ENCODE assay signal across 8 cellular contexts in genomic region chr3:12187448-12188327, GRCh38. TPM values are rescaled to one million over a fixed set of nuclear protein-coding genes. Genes with fewer than 3 reads are reported as not detected.
A peak's percentile ranks its signal among the peaks of the same experiment; 100 is the strongest.
DNase-seq lines count a peak whose midpoint lies in the region; ATAC-seq and TF ChIP-seq lines count a peak whose summit lies in the region.

No MANE protein-coding gene starts in this region.

- no peaks in the 10 kb centered on the region for H3K9me2 ChIP-seq in HCT116 (ENCODE audit: insufficient read depth)

- CTCF ChIA-PET in HCT116 (lab: Charles Lee), result interaction anchor here (0.8 to 1.0 kb wide), 4 partner anchors 9 to 292 kb away, joined by 3 to 5 read pairs (median 4); no protein-coding TSS in a partner anchor

- H3K4me3 ChIP-seq in GM12865 (ENCODE audit: low read depth, low read length) (no peak overlapping the region), HCT116 (replicated peaks in 1 of 2; ENCODE audit: low read depth in 1 of 2, low read length in 2 of 2) (no peak overlapping the region), ascending aorta (peak overlapping the region in 1 of 2 donors; percentile 4), lung (no peak overlapping the region)

- no TSS peak for BruUV-seq in HCT116 (replicated peaks; lab: Mats Ljungman, UMichigan)

- ATAC-seq in HCT116, result peak; percentile 57
- peak; percentile 63 for ATAC-seq in lung (ENCODE audit: insufficient read depth, low FRiP score)
- peak; percentile 94 for ATAC-seq in stimulated activated naive CD8-positive, alpha-beta T cell treated with anti-CD3 and anti-CD28 coated beads, Interleukin-15, Interleukin-2, amounts not matched to agents 100 U/mL and 50 U/mL, for 24 hours

- H3K27ac ChIP-seq in HCT116 (ENCODE audit: low read depth, low read length), result peak overlapping the region; percentile 29; the same call in 1 of the 2 replicates
- H3K27ac ChIP-seq in ascending aorta, result peak overlapping the region; percentile 84 to 90
- peak overlapping the region in 1 of 2 donors; percentile 59 for H3K27ac ChIP-seq in lung (ENCODE audit: low read depth in 1 of 2, low read length in 1 of 2)

- no peak for TF ChIP-seq CTCF in GM12865 (IDR thresholded peaks at IDR 0.05; ENCODE audit: insufficient read depth, low read depth, low read length, missing control alignments)
- no peak for TF ChIP-seq CTCF in HCT116 (IDR thresholded peaks at IDR 0.05 in 2 of 3, conservative IDR thresholded peaks at IDR 0.05 in 1 of 3; ENCODE audit: borderline replicate concordance in 1 of 3, insufficient read depth in 1 of 3, low read depth in 2 of 3, low read length in 2 of 3)
- TF ChIP-seq CTCF in ascending aorta (IDR thresholded peaks at IDR 0.05), result no peak
- no peak for TF ChIP-seq CTCF in lung (IDR thresholded peaks at IDR 0.05; ENCODE audit: control extremely low read depth, extremely low read depth)

- peak overlapping the region; percentile 60 for H3K4me2 ChIP-seq in HCT116 (ENCODE audit: low read length)

- no peak overlapping the region for H2AFZ ChIP-seq in HCT116 (ENCODE audit: low read depth, low read length, poor library complexity, severe bottlenecking)

- H3K27me3 ChIP-seq in HCT116 (ENCODE audit: insufficient read depth, low read length) (no peaks in the 10 kb centered on the region), ascending aorta (no peaks in the 10 kb centered on the region), lung (ENCODE audit: control insufficient read depth, insufficient read depth) (no peaks in the 10 kb centered on the region)

- H4K20me1 ChIP-seq in HCT116 (ENCODE audit: insufficient read depth), result no peaks in the 10 kb centered on the region

- no peaks in the 10 kb centered on the region for H3K79me2 ChIP-seq in HCT116 (ENCODE audit: insufficient read depth, low read length)

- H3K36me3 ChIP-seq in HCT116 (ENCODE audit: control insufficient read depth in 1 of 2, insufficient read depth in 2 of 2, low read length in 2 of 2), result no peaks in the 10 kb centered on the region
- H3K36me3 ChIP-seq in ascending aorta, result no peaks in the 10 kb centered on the region
- no peaks in the 10 kb centered on the region for H3K36me3 ChIP-seq in lung (ENCODE audit: control insufficient read depth in 2 of 2, insufficient read depth in 2 of 2, low read length in 2 of 2)

- H3K9me3 ChIP-seq in HCT116 (ENCODE audit: control insufficient read depth in 1 of 2, insufficient read depth in 1 of 2, low read depth in 1 of 2, low read length in 2 of 2), result no peaks in the 10 kb centered on the region
- H3K9me3 ChIP-seq in ascending aorta, result no peaks in the 10 kb centered on the region
- H3K9me3 ChIP-seq in lung (ENCODE audit: control insufficient read depth in 2 of 2, insufficient read depth in 1 of 2, low read length in 1 of 2), result no peaks in the 10 kb centered on the region

- WGBS in lung, 2 donors, result 24 to 42% methylated on average over 7 of the region's 7 CpGs

- DNase-seq in GM12865 (ENCODE audit: low read depth) (peak; percentile 73), HCT116 (ENCODE audit: low read depth, low spot score) (no peak), NOMO-1 (lab: John Stamatoyannopoulos, UW; ENCODE audit: unreplicated experiment in 2 of 2) (peak; percentile 84 to 90), ascending aorta (ENCODE audit: low spot score in 2 of 2) (no peak), lung (ENCODE audit: low spot score) (no peak), DMS79 treated with DMSO at 0.1 percent for 48 hours (lab: John Stamatoyannopoulos, UW) (no peak), middle frontal gyrus (ENCODE audit: extremely low spot score, low spot score) (no peak)
- peak; percentile 85 for DNase-seq in stimulated activated naive CD8-positive, alpha-beta T cell treated with anti-CD3 and anti-CD28 coated beads, Interleukin-15, Interleukin-2, amounts not matched to agents 100 U/mL and 50 U/mL, for 24 hours

- RAD21 ChIA-PET in HCT116 (lab: Charles Lee; ENCODE audit: low non-redundant PET in 1 of 2, low total read pairs in 2 of 2, uncharacterized antibody in 2 of 2, unreplicated experiment in 2 of 2), result interaction anchor here in 1 of 2 experiments (1.3 kb wide), 1 partner anchor 292 kb away, joined by 5 read pairs; no protein-coding TSS in a partner anchor

- H3K9ac ChIP-seq in HCT116 (ENCODE audit: low read length), result 0 out of 2 replicates have a peak overlapping the region, but pooled peaks have one; percentile 9

- POLR2A ChIA-PET in HCT116 (lab: Charles Lee), result interaction anchor here (1.6 kb wide), 1 partner anchor 292 kb away, joined by 5 read pairs; no protein-coding TSS in a partner anchor

- no peak for TF ChIP-seq RAD21 in HCT116 (IDR thresholded peaks at IDR 0.05; ENCODE audit: low read depth)

- intact Hi-C loops in HCT116 (cut with micrococcal nuclease), result no loop called here
- intact Hi-C loops in ascending aorta (cut with DNase I), result loop anchor here (5.0 kb wide), 1 partner anchor 50 kb away; no protein-coding TSS in a partner anchor

- H3K4me1 ChIP-seq in HCT116 (ENCODE audit: control insufficient read depth in 1 of 2, insufficient read depth in 2 of 2, low read length in 2 of 2) (peaks cover 19 to 33% of the 10 kb centered on the region in 2 experiments), ascending aorta (peaks cover 6 to 23% of the 10 kb centered on the region in 2 donors), lung (ENCODE audit: control insufficient read depth in 2 of 2, insufficient read depth in 2 of 2, low read length in 2 of 2) (peaks cover 0 to 4% of the 10 kb centered on the region in 2 donors)

- TF ChIP-seq POLR2A in HCT116 (IDR thresholded peaks at IDR 0.05; ENCODE audit: borderline replicate concordance, extremely low read depth, insufficient read depth, insufficient read length), result no peak

TF ChIP-seq in HCT116, 20 proteins besides CTCF, POLR2A, EP300 and RAD21:
- no peak for TF ChIP-seq TCF7L2 (IDR thresholded peaks at IDR 0.05; ENCODE audit: borderline replicate concordance, extremely low read depth, insufficient read depth, insufficient read length)
- peak; percentile 67 for TF ChIP-seq EGR1 (IDR thresholded peaks at IDR 0.05; ENCODE audit: low read depth)

RNA-seq across cellular contexts. Expression of gene TIMP4, which starts 29.0 kb away (rescaled TPM):
- total RNA-seq in HCT116 (2021; ENCODE audit: unreplicated experiment) (not detected), ascending aorta (78.9 TPM), lung (10 to 100 TPM in 1 of 2 donors, under 1 TPM in 1; 0.48 to 17.2 TPM)
- 0.04 and 0.09 TPM in 2 replicates for polyA plus RNA-seq in HCT116 (2012)
- 10 to 100 TPM in 1 of 2 donors, 1 to 10 TPM in 1; 1.4 to 22.2 TPM for polyA plus RNA-seq in lung

Comparison
In these comparisons a context has a peak if more than half of its experiments do, and no peak if none do; other contexts are left out.
1. DNase-seq: peak in GM12865 (single experiment), NOMO-1 (2 of 2) and stimulated activated naive CD8-positive, alpha-beta T cell treated with anti-CD3 and anti-CD28 coated beads, Interleukin-15, Interleukin-2, amounts not matched to agents 100 U/mL and 50 U/mL, for 24 hours (single experiment); none in HCT116 (single experiment), ascending aorta (0 of 2), lung (single experiment), DMS79 treated with DMSO at 0.1 percent for 48 hours (single experiment) and middle frontal gyrus (single experiment).
2. Peak in every context shown above with its lines, with median percentiles within 50 percentile points of each other: ATAC-seq.